In the genomic region with DNA sequence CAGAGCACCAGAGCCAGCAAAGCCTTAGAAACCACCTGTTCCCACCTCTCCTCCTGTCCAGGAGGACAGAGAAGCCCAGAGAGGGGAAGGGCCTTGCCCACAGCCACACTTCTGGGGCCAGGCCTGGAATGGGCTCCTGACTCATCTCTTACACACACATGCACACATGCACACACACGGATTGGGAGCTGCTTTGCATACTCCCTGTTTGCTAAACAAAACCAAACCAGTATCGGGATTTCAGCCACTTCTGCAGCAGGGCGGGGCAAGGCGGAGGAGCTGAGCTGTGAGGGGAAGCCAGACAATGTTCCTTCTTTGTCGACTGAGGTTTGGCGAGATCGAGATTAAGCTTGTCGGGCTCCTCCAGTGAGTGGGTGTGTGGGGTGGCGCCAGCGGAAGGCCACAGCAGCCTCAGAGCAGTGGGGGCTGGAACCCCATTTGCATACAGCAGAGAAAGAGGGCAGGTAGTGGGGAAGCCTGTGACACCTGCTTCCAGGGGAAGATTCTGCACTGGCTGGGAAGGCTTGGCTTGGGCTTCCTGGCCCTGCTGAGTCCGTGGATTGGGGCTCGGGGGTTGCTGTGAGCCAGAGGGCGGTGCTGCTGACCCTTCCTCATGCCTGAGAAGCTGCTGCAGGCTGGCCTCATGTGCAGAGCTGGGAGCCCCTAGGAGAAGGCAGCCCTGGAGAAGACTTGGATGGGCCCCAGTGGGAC, we compare ENCODE assay signal across 12 cellular contexts. TPM values are rescaled to one million over a fixed set of nuclear protein-coding genes. Genes with fewer than 3 reads are reported as not detected.
A peak's percentile ranks its signal among the peaks of the same experiment; 100 is the strongest.
DNase-seq lines count a peak whose midpoint lies in the region; ATAC-seq and TF ChIP-seq lines count a peak whose summit lies in the region.
"Had no signal": no experiment of that assay in that cellular context is flagged by ENCODE, and none has a peak within 500 bp of the region (broad histone marks: within the 10 kb centered on the region; RNA-seq: fewer than 3 reads in every experiment).

No MANE protein-coding gene starts in this region.

- no peak for TF ChIP-seq EP300 in gastroesophageal sphincter (IDR thresholded peaks at IDR 0.05)

- peaks cover 78% of the 10 kb centered on the region for H3K27me3 ChIP-seq in gastroesophageal sphincter

- H3K4me3 ChIP-seq in cardiac fibroblast (replicated peaks in 1 of 2; ENCODE audit: low read depth in 2 of 2, low read length in 2 of 2) (no peak overlapping the region), gastroesophageal sphincter (no peak overlapping the region)

- ATAC-seq in GM18861 (IDR thresholded peaks at IDR 0.05; ENCODE audit: unreplicated experiment): peak; percentile 58
- ATAC-seq in omental fat pad (ENCODE audit: low FRiP score): peak; percentile 41
- no peak for ATAC-seq in HG02610 (IDR thresholded peaks at IDR 0.05; ENCODE audit: unreplicated experiment)
- ATAC-seq in gastroesophageal sphincter: no peak

- H3K4me1 ChIP-seq in gastroesophageal sphincter: no peaks in the 10 kb centered on the region

- DNase-seq in HUDEP-2 (lab: John Stamatoyannopoulos, UW; ENCODE audit: unreplicated experiment in 76 of 76) (peak in 75 of 76 experiments; percentile 33 to 97 (median 91)), cardiac fibroblast (ENCODE audit: low read depth in 2 of 2) (peak; percentile 35 to 60), omental fat pad (ENCODE audit: low spot score) (no peak), pons (ENCODE audit: low spot score) (no peak), activated gamma-delta T cell treated with Interleukin-2 at 50 U/mL for 16 hours (no peak)
- DNase-seq: H9; stimulated activated CD4-positive, alpha-beta T cell treated with anti-CD3 and anti-CD28 coated beads, Interleukin-1b, Interleukin-23, amount 100 ng/mL, for 48 hours had no signal

- no peaks in the 10 kb centered on the region for H3K36me3 ChIP-seq in gastroesophageal sphincter

- no peak for TF ChIP-seq POLR2A in gastroesophageal sphincter (IDR thresholded peaks at IDR 0.05)

- H3K27ac ChIP-seq in gastroesophageal sphincter: no peak overlapping the region

- no CpG with 5 or more reads among the region's 13 CpGs for WGBS in gastroesophageal sphincter (ENCODE audit: low coverage in 1 of 2), 2 donors

- H3K9me3 ChIP-seq in gastroesophageal sphincter: no peaks in the 10 kb centered on the region

- no peak for TF ChIP-seq CTCF in cardiac fibroblast (IDR thresholded peaks at IDR 0.05; ENCODE audit: low read depth, low read length)
- no peak for TF ChIP-seq CTCF in omental fat pad (IDR thresholded peaks at IDR 0.05)
- TF ChIP-seq CTCF in gastroesophageal sphincter (IDR thresholded peaks at IDR 0.05): no peak

RNA-seq across cellular contexts. Expression of a gene that starts 16.1 kb away (rescaled TPM):
- total RNA-seq in omental fat pad (not detected), gastroesophageal sphincter (not detected)
- total RNA-seq: epithelial cell of proximal tubule; H9; T-helper 2 cell treated with Interferon-gamma antibody and Interleukin-4, amounts not matched to agents 100 ng/mL and 5 ng/mL, for 36 hours had no signal

RNA-seq across cellular contexts. Expression of a gene that starts 36.2 kb away (rescaled TPM):
- total RNA-seq in omental fat pad (10 to 100 TPM; 32.6 to 54.2 (median 39.0) TPM), gastroesophageal sphincter (10 to 100 TPM; 43.5 to 51.5 (median 48.9) TPM)

RNA-seq across cellular contexts. Expression of a gene that starts 50.1 kb away (rescaled TPM):
- total RNA-seq in omental fat pad (10 to 100 TPM; 40.7 to 68.4 (median 46.5) TPM), gastroesophageal sphincter (10 to 100 TPM; 24.3 to 44.2 (median 36.9) TPM)

Comparison
In these comparisons a context has a peak if more than half of its experiments do, and no peak if none do; other contexts are left out.
1. ATAC-seq: peak in GM18861 (single experiment) and omental fat pad (single experiment); none in HG02610 (single experiment) and gastroesophageal sphincter (single experiment).
2. DNase-seq: peak in HUDEP-2 (75 of 76) and cardiac fibroblast (2 of 2); none in omental fat pad (single experiment), pons (single experiment) and activated gamma-delta T cell treated with Interleukin-2 at 50 U/mL for 16 hours (single experiment).